In the genomic region with DNA sequence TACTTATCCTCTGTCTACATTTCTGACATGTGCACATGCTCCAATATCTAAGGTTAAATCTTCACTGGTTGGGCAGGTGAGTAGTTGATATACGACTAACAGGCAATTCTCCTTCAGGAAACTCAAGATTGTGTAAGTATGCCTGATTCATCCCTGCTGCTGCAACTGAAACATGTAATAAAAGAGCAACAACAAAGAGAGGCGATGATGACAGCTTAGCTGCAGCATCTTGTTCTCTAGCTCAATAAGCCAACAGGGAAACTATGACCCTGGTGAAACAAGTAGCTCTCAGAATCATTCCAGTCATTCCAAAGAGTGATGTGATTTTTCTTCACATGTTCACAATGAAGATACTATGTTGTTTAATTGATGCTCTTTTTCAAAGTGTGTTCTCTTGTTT, we compare ENCODE assay signal across 16 cellular contexts.
DNase-seq lines count a peak whose midpoint lies in the region; ATAC-seq and TF ChIP-seq lines count a peak whose summit lies in the region.
"Had no signal": no experiment of that assay in that cellular context is flagged by ENCODE, and none has a peak within 500 bp of the region (broad histone marks: within the 10 kb centered on the region; RNA-seq: fewer than 3 reads in every experiment).

No MANE protein-coding gene starts in this region.

- H4K20me1 ChIP-seq in MM.1S (ENCODE audit: insufficient read depth, low read length): no peaks in the 10 kb centered on the region

- no peak overlapping the region for H3K14ac ChIP-seq in mesenchymal stem cell (ENCODE audit: low read length in 2 of 2)

- no peak overlapping the region for H3K23ac ChIP-seq in mesenchymal stem cell (ENCODE audit: low read length in 2 of 2)

- no peak overlapping the region for H4K91ac ChIP-seq in mesenchymal stem cell (ENCODE audit: low read length)

- H2AFZ ChIP-seq in mesenchymal stem cell (ENCODE audit: low read depth, low read length): no peak overlapping the region
- H2AFZ ChIP-seq in MM.1S (ENCODE audit: low read length): no peak overlapping the region
- H2AFZ ChIP-seq: neural progenitor cell had no signal

- ATAC-seq in GM19351 (IDR thresholded peaks at IDR 0.05; ENCODE audit: unreplicated experiment) (no peak), GM18511 (IDR thresholded peaks at IDR 0.05; ENCODE audit: unreplicated experiment) (no peak), HG02870 (IDR thresholded peaks at IDR 0.05; ENCODE audit: unreplicated experiment) (no peak)

- no peaks in the 10 kb centered on the region for H3K9me2 ChIP-seq in MM.1S (replicated peaks; ENCODE audit: insufficient read depth, low read length)

- H3K18ac ChIP-seq in mesenchymal stem cell (ENCODE audit: low read depth in 1 of 2, low read length in 2 of 2): no peak overlapping the region

- no peak overlapping the region for H3K9ac ChIP-seq in mesenchymal stem cell (ENCODE audit: low read length)
- H3K9ac ChIP-seq in MM.1S (ENCODE audit: low read length): no peak overlapping the region
- H3K9ac ChIP-seq: neural progenitor cell had no signal

- H3K9me3 ChIP-seq in mesenchymal stem cell (ENCODE audit: control insufficient read depth, low read length): no peaks in the 10 kb centered on the region
- H3K9me3 ChIP-seq in MM.1S (replicated peaks; ENCODE audit: insufficient read depth, low read length): no peaks in the 10 kb centered on the region
- H3K9me3 ChIP-seq: Peyer's patch had no signal

- no peak overlapping the region for H2AK5ac ChIP-seq in mesenchymal stem cell (ENCODE audit: low read length, severe bottlenecking)

- H3K4me3 ChIP-seq in mesenchymal stem cell (ENCODE audit: insufficient read depth in 1 of 2, low read depth in 1 of 2, low read length in 2 of 2) (no peak overlapping the region), MM.1S (ENCODE audit: low read length) (no peak overlapping the region)
- H3K4me3 ChIP-seq: lung, neural progenitor cell, Peyer's patch had no signal

- H3K27ac ChIP-seq in mesenchymal stem cell (ENCODE audit: low read length, poor library complexity, severe bottlenecking) (no peak overlapping the region), MM.1S (ENCODE audit: low read length) (no peak overlapping the region)
- H3K27ac ChIP-seq: neural progenitor cell, Peyer's patch had no signal

- no peak overlapping the region for H2BK120ac ChIP-seq in mesenchymal stem cell (ENCODE audit: low read depth, low read length)

- peak; percentile 51 for DNase-seq in GM04503 (ENCODE audit: low read depth)
- peak; percentile 90 for DNase-seq in NCI-H460 (ENCODE audit: extremely low read depth, low read depth)
- peak; percentile 20 for DNase-seq in dedifferentiated amniotic fluid mesenchymal stem cell (ENCODE audit: extremely low spot score)
- peak; percentile 50 for DNase-seq in mesenchymal stem cell
- no peak for DNase-seq in MM.1S
- DNase-seq: activated CD4-positive, alpha-beta T cell treated with anti-CD3 and anti-CD28 coated beads, Interleukin-2, amount 50 U/mL, for 4 hours; aorta; effector CD4-positive, alpha-beta T cell; hippocampal formation; NCI-H446 treated with DMSO at 0.1 percent for 48 hours; Peyer's patch had no signal

- H3K36me3 ChIP-seq in mesenchymal stem cell (ENCODE audit: control insufficient read depth in 1 of 2, insufficient read depth in 2 of 2, low read depth in 1 of 2, low read length in 2 of 2) (no peaks in the 10 kb centered on the region), MM.1S (replicated peaks; ENCODE audit: insufficient read depth, low read length) (no peaks in the 10 kb centered on the region)
- H3K36me3 ChIP-seq: neural progenitor cell, Peyer's patch had no signal

- no peaks in the 10 kb centered on the region for H3K79me1 ChIP-seq in mesenchymal stem cell (replicated peaks; ENCODE audit: low read length, poor library complexity, severe bottlenecking)

- no peak overlapping the region for H2BK12ac ChIP-seq in mesenchymal stem cell (ENCODE audit: low read length in 2 of 2)

- no peak overlapping the region for H4K8ac ChIP-seq in mesenchymal stem cell (ENCODE audit: low read length)

- TF ChIP-seq CTCF in MM.1S (IDR thresholded peaks at IDR 0.05; ENCODE audit: low read length): no peak

- H3K4me1 ChIP-seq in mesenchymal stem cell (ENCODE audit: control insufficient read depth, insufficient read depth, low read depth, low read length) (peaks cover 1% of the 10 kb centered on the region), MM.1S (ENCODE audit: low read length) (0 out of 2 replicates have a peak, but pooled peaks cover 5% of the 10 kb centered on the region)
- H3K4me1 ChIP-seq: Peyer's patch had no signal

- no peaks in the 10 kb centered on the region for H3K79me2 ChIP-seq in MM.1S (ENCODE audit: low read length)

- H3K4me2 ChIP-seq in mesenchymal stem cell (ENCODE audit: low read length, poor library complexity, severe bottlenecking): no peak overlapping the region
- H3K4me2 ChIP-seq in MM.1S (ENCODE audit: low read depth, low read length): no peak overlapping the region
- H3K4me2 ChIP-seq: neural progenitor cell had no signal

- no peak overlapping the region for H2BK5ac ChIP-seq in mesenchymal stem cell (ENCODE audit: low read depth, low read length, poor library complexity, severe bottlenecking)

- no peak overlapping the region for H2BK15ac ChIP-seq in mesenchymal stem cell (ENCODE audit: low read depth, poor library complexity, severe bottlenecking)

- no peaks in the 10 kb centered on the region for H3F3A ChIP-seq in MM.1S (ENCODE audit: insufficient read depth, low read length)

- 90% methylated on average over 2 of the region's 2 CpGs for WGBS in mesenchymal stem cell

- H3K27me3 ChIP-seq in mesenchymal stem cell (ENCODE audit: control insufficient read depth in 1 of 2, insufficient read depth in 1 of 2, low read length in 2 of 2) (peaks cover 6 to 8% of the 10 kb centered on the region in 2 experiments), MM.1S (replicated peaks; ENCODE audit: insufficient read depth, low read length) (no peaks in the 10 kb centered on the region)
- H3K27me3 ChIP-seq: Peyer's patch had no signal

- H3K4ac ChIP-seq in mesenchymal stem cell (ENCODE audit: low read depth in 1 of 2, low read length in 2 of 2): no peak overlapping the region
